In the genomic region with DNA sequence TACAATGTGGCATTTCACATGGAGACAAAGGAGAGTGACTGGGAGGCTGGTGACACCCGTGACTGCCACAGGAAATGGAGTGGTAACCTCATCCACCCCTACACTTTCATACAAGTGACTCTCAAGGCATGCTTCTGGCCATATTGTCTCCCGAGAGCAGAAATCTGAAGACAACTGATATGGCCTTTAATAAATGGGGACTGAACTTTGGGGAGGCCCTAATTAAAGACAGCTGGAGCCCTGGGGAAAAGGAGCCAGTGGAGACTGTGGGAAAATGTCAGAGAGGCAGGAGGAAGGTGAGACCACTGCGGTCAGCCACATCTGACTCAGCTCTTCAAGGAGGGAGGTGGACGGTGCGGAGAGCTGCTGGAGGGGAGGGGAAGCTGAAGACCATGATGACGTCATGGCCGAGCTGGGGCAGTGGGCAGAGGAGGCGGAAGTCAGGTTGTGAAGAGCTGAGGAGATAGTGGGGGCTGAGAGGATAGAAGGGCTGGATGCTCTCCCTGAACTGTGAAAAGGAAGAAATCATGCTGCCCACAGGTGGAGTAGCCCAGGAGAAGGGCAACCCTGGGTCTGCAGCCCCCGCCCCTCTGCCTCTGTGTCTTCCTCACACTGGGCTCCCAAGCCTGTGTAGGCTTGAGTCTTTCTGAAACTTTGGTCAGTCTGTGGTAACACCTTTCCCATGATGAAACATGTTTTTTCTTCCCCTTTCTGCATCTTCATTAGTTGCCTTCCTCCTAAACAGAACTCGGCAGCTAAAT, we compare ENCODE assay signal across 8 cellular contexts. TPM values are rescaled to one million over a fixed set of nuclear protein-coding genes. Genes with fewer than 3 reads are reported as not detected.
DNase-seq lines count a peak whose midpoint lies in the region; ATAC-seq and TF ChIP-seq lines count a peak whose summit lies in the region.

No MANE protein-coding gene starts in this region.

- intact Hi-C loops in MCF 10A (cut with micrococcal nuclease) = no loop called here

- H3K9me3 Mint-ChIP-seq in effector memory CD8-positive, alpha-beta T cell = no peaks in the 10 kb centered on the region
- peaks cover 4 to 7% of the 10 kb centered on the region in 2 donors for H3K9me3 Mint-ChIP-seq in stimulated activated naive B cell treated with anti-CD40 and anti-IgM and Interleukin-4, amounts not matched to agents 10 μg/mL and 1 μg/mL and 100 μg/mL, for 72 hours
- no peaks in the 10 kb centered on the region for H3K9me3 Mint-ChIP-seq in MCF 10A (ENCODE audit: unreplicated experiment)

- peak overlapping the region in 1 of 2 donors; percentile 59 for H3K27ac Mint-ChIP-seq in effector memory CD8-positive, alpha-beta T cell
- H3K27ac Mint-ChIP-seq in stimulated activated naive B cell treated with anti-CD40 and anti-IgM and Interleukin-4, amounts not matched to agents 10 μg/mL and 1 μg/mL and 100 μg/mL, for 72 hours = peak overlapping the region; percentile 92
- no peak overlapping the region for H3K27ac Mint-ChIP-seq in MCF 10A (ENCODE audit: low read depth, unreplicated experiment)

- peak; percentile 63 for DNase-seq in LHCN-M2 (ENCODE audit: low read depth)
- DNase-seq in effector memory CD8-positive, alpha-beta T cell = no peak
- no peak for DNase-seq in stimulated activated naive B cell treated with anti-CD40 and anti-IgM and Interleukin-4, amounts not matched to agents 10 μg/mL and 1 μg/mL and 100 μg/mL, for 72 hours
- DNase-seq in AG08396 (ENCODE audit: low spot score) = no peak
- no peak for DNase-seq in MCF 10A (ENCODE audit: unreplicated experiment)
- no peak for DNase-seq in NCI-H748 (lab: John Stamatoyannopoulos, UW; ENCODE audit: unreplicated experiment)

- peak; percentile 44 for ATAC-seq in GM19455 (IDR thresholded peaks at IDR 0.05; ENCODE audit: unreplicated experiment)
- peak; percentile 37 for ATAC-seq in effector memory CD8-positive, alpha-beta T cell (replicated peaks)
- ATAC-seq in stimulated activated naive B cell treated with anti-CD40 and anti-IgM and Interleukin-4, amounts not matched to agents 10 μg/mL and 1 μg/mL and 100 μg/mL, for 72 hours (replicated peaks) = peak; percentile 57 to 58
- ATAC-seq in GM19328 (IDR thresholded peaks at IDR 0.05; ENCODE audit: unreplicated experiment) = no peak

- H3K4me1 Mint-ChIP-seq in effector memory CD8-positive, alpha-beta T cell (ENCODE audit: low read depth in 2 of 2) = peaks cover 0 to 10% of the 10 kb centered on the region in 2 donors
- H3K4me1 Mint-ChIP-seq in stimulated activated naive B cell treated with anti-CD40 and anti-IgM and Interleukin-4, amounts not matched to agents 10 μg/mL and 1 μg/mL and 100 μg/mL, for 72 hours = peaks cover 38 to 76% of the 10 kb centered on the region in 2 donors
- H3K4me1 Mint-ChIP-seq in MCF 10A (ENCODE audit: insufficient read depth, unreplicated experiment) = peaks cover 41% of the 10 kb centered on the region

- peak overlapping the region in 1 of 2 donors; percentile 24 for H3K4me3 Mint-ChIP-seq in effector memory CD8-positive, alpha-beta T cell
- H3K4me3 Mint-ChIP-seq in stimulated activated naive B cell treated with anti-CD40 and anti-IgM and Interleukin-4, amounts not matched to agents 10 μg/mL and 1 μg/mL and 100 μg/mL, for 72 hours = peak overlapping the region; percentile 59 to 72
- no peak overlapping the region for H3K4me3 Mint-ChIP-seq in MCF 10A (ENCODE audit: unreplicated experiment)

- BruUV-seq in MCF 10A (replicated peaks; lab: Mats Ljungman, UMichigan) = no TSS peak

- CTCF ChIA-PET in MCF 10A (lab: Yijun Ruan, JAX) = interaction anchor here (0.6 to 1.6 kb wide), 3 partner anchors 18 to 51 kb away, joined by 3 read pairs; no protein-coding TSS in a partner anchor

- TF ChIP-seq CTCF in MCF 10A (IDR thresholded peaks at IDR 0.05; ENCODE audit: unreplicated experiment) = no peak

- peaks cover 6 to 35% of the 10 kb centered on the region in 2 donors for H3K27me3 Mint-ChIP-seq in effector memory CD8-positive, alpha-beta T cell
- H3K27me3 Mint-ChIP-seq in stimulated activated naive B cell treated with anti-CD40 and anti-IgM and Interleukin-4, amounts not matched to agents 10 μg/mL and 1 μg/mL and 100 μg/mL, for 72 hours = no peaks in the 10 kb centered on the region
- H3K27me3 Mint-ChIP-seq in MCF 10A (ENCODE audit: insufficient read depth, unreplicated experiment) = no peaks in the 10 kb centered on the region

- POLR2A ChIA-PET in MCF 10A (lab: Yijun Ruan, JAX) = interaction anchor here (0.8 to 1.6 kb wide), 2 partner anchors 15 to 21 kb away, joined by 3 read pairs; no protein-coding TSS in a partner anchor

- H3K36me3 Mint-ChIP-seq in effector memory CD8-positive, alpha-beta T cell (ENCODE audit: insufficient read depth) = no peaks in the 10 kb centered on the region
- H3K36me3 Mint-ChIP-seq in stimulated activated naive B cell treated with anti-CD40 and anti-IgM and Interleukin-4, amounts not matched to agents 10 μg/mL and 1 μg/mL and 100 μg/mL, for 72 hours = peaks cover 7 to 9% of the 10 kb centered on the region in 2 donors
- no peaks in the 10 kb centered on the region for H3K36me3 Mint-ChIP-seq in MCF 10A (ENCODE audit: insufficient read depth, unreplicated experiment)

RNA-seq across cellular contexts. Expression of a gene that starts 14.0 kb away (rescaled TPM):
- total RNA-seq in LHCN-M2 (2014; rRNA removed) (0.06 and 0.19 TPM in 2 replicates), MCF 10A (2022) (4.9 and 8.7 TPM in 2 replicates)
- 4.9 TPM for polyA plus RNA-seq in LHCN-M2 (2012)

RNA-seq across cellular contexts. Expression of a gene that starts 31.4 kb away (rescaled TPM):
- total RNA-seq in LHCN-M2 (2014; rRNA removed) = 226 and 239 TPM in 2 replicates
- polyA plus RNA-seq in LHCN-M2 (2012) = 308 TPM
- 195 and 240 TPM in 2 replicates for total RNA-seq in MCF 10A (2022)

RNA-seq across cellular contexts. Expression of a gene that starts 48.9 kb away (rescaled TPM):
- not detected in 2 replicates for total RNA-seq in LHCN-M2 (2014; rRNA removed)
- 0.02 TPM for polyA plus RNA-seq in LHCN-M2 (2012)
- not detected in 2 replicates for total RNA-seq in MCF 10A (2022)
